In genomic region chr19:18798384-18799352, GRCh38 we compare ENCODE assay signal across 22 cellular contexts. TPM values are rescaled to one million over a fixed set of nuclear protein-coding genes. Genes with fewer than 3 reads are reported as not detected.
DNase-seq lines count a peak whose midpoint lies in the region; ATAC-seq and TF ChIP-seq lines count a peak whose summit lies in the region.
"Had no signal": no experiment of that assay in that cellular context is flagged by ENCODE, and none has a peak within 500 bp of the region (broad histone marks: within the 10 kb centered on the region; RNA-seq: fewer than 3 reads in every experiment).

No MANE protein-coding gene starts in this region.

- no peak overlapping the region for H3K27ac Mint-ChIP-seq in type B pancreatic cell
- H3K27ac Mint-ChIP-seq in activated naive CD8-positive, alpha-beta T cell treated with anti-CD3 and anti-CD28 coated beads for 36 hours: no peak overlapping the region
- no peak overlapping the region for H3K27ac Mint-ChIP-seq in CD4-positive, alpha-beta T cell
- H3K27ac Mint-ChIP-seq: activated CD4-positive, alpha-beta memory T cell treated with anti-CD3 and anti-CD28 coated beads for 36 hours; activated T-cell treated with anti-CD3 and anti-CD28 coated beads, Interleukin-2, amount 50 U/mL, for 72 hours; CD4-positive, alpha-beta memory T cell; effector memory CD8-positive, alpha-beta T cell; naive B cell had no signal

- no peaks in the 10 kb centered on the region for H3K9me3 ChIP-seq in PC-3 (ENCODE audit: low read length)
- H3K9me3 ChIP-seq in CD4-positive, alpha-beta T cell (ENCODE audit: control insufficient read depth, low read length): no peaks in the 10 kb centered on the region
- H3K9me3 ChIP-seq: lower lobe of right lung had no signal

- no peaks in the 10 kb centered on the region for H3K79me2 ChIP-seq in PC-3 (ENCODE audit: low read length)

- no peaks in the 10 kb centered on the region for H3K4me1 ChIP-seq in PC-3 (ENCODE audit: insufficient read depth, low read length)
- H3K4me1 ChIP-seq: lower lobe of right lung had no signal

- H3K4me3 Mint-ChIP-seq in type B pancreatic cell: peak overlapping the region; percentile 31
- no peak overlapping the region for H3K4me3 Mint-ChIP-seq in activated naive CD8-positive, alpha-beta T cell treated with anti-CD3 and anti-CD28 coated beads for 36 hours
- no peak overlapping the region for H3K4me3 Mint-ChIP-seq in CD4-positive, alpha-beta T cell
- H3K4me3 Mint-ChIP-seq: activated CD4-positive, alpha-beta memory T cell treated with anti-CD3 and anti-CD28 coated beads for 36 hours; activated T-cell treated with anti-CD3 and anti-CD28 coated beads, Interleukin-2, amount 50 U/mL, for 72 hours; CD4-positive, alpha-beta memory T cell; effector memory CD8-positive, alpha-beta T cell; naive B cell had no signal

- no peaks in the 10 kb centered on the region for H4K20me1 ChIP-seq in PC-3 (ENCODE audit: low read length)

- no peaks in the 10 kb centered on the region for H3K36me3 Mint-ChIP-seq in type B pancreatic cell
- no peaks in the 10 kb centered on the region for H3K36me3 Mint-ChIP-seq in activated naive CD8-positive, alpha-beta T cell treated with anti-CD3 and anti-CD28 coated beads for 36 hours
- no peaks in the 10 kb centered on the region for H3K36me3 Mint-ChIP-seq in CD4-positive, alpha-beta T cell (ENCODE audit: low read depth)
- H3K36me3 Mint-ChIP-seq: activated CD4-positive, alpha-beta memory T cell treated with anti-CD3 and anti-CD28 coated beads for 36 hours; CD4-positive, alpha-beta memory T cell; naive B cell had no signal

- H3K27ac ChIP-seq in PC-3 (ENCODE audit: low read length): no peak overlapping the region
- no peak overlapping the region for H3K27ac ChIP-seq in CD4-positive, alpha-beta T cell (ENCODE audit: low read depth, low read length)
- H3K27ac ChIP-seq: 22Rv1, HL-60, lower lobe of right lung had no signal

- no peak overlapping the region for H3K4me2 ChIP-seq in PC-3 (ENCODE audit: low read length)

- no peaks in the 10 kb centered on the region for H3K9me3 Mint-ChIP-seq in type B pancreatic cell
- no peaks in the 10 kb centered on the region for H3K9me3 Mint-ChIP-seq in activated naive CD8-positive, alpha-beta T cell treated with anti-CD3 and anti-CD28 coated beads for 36 hours
- no peaks in the 10 kb centered on the region for H3K9me3 Mint-ChIP-seq in CD4-positive, alpha-beta T cell
- H3K9me3 Mint-ChIP-seq: activated CD4-positive, alpha-beta memory T cell treated with anti-CD3 and anti-CD28 coated beads for 36 hours; activated T-cell treated with anti-CD3 and anti-CD28 coated beads, Interleukin-2, amount 50 U/mL, for 72 hours; effector memory CD8-positive, alpha-beta T cell had no signal

- H3K4me1 Mint-ChIP-seq in type B pancreatic cell (ENCODE audit: unreplicated experiment): peaks cover 4% of the 10 kb centered on the region
- H3K4me1 Mint-ChIP-seq in activated naive CD8-positive, alpha-beta T cell treated with anti-CD3 and anti-CD28 coated beads for 36 hours: no peaks in the 10 kb centered on the region
- H3K4me1 Mint-ChIP-seq in CD4-positive, alpha-beta T cell (ENCODE audit: low read depth): no peaks in the 10 kb centered on the region
- H3K4me1 Mint-ChIP-seq: CD4-positive, alpha-beta memory T cell; naive B cell had no signal

- TF ChIP-seq CTCF in PC-3 (conservative IDR thresholded peaks at IDR 0.05; ENCODE audit: low read depth, low read length) (no peak; the same call in 1 of the 2 replicates), kidney epithelial cell (IDR thresholded peaks at IDR 0.05; ENCODE audit: insufficient read depth, low read length, poor library complexity, severe bottlenecking) (peak; percentile 8), type B pancreatic cell (conservative IDR thresholded peaks at IDR 0.05) (peak; percentile 31)
- no peak for TF ChIP-seq CTCF in CD4-positive, alpha-beta T cell (IDR thresholded peaks at IDR 0.05)

- no peaks in the 10 kb centered on the region for H3F3A ChIP-seq in PC-3 (ENCODE audit: low read length, unreplicated experiment)

- POLR2A ChIA-PET in PC-3 (lab: Charles Lee; ENCODE audit: unreplicated experiment): interaction anchor here (0.6 kb wide), 1 partner anchor 35 kb away, joined by 7 read pairs; no protein-coding TSS in a partner anchor
- POLR2A ChIA-PET in CD4-positive, alpha-beta T cell (lab: Charles Lee): no interaction called here

- H3K9me2 ChIP-seq in PC-3 (replicated peaks; ENCODE audit: low read length): no peaks in the 10 kb centered on the region

- H3K9ac ChIP-seq in PC-3 (ENCODE audit: low read length): no peak overlapping the region

- DNase-seq in DMS53 (lab: John Stamatoyannopoulos, UW) (peak; percentile 34), DMS53 treated with DMSO at 0.1 percent for 48 hours (lab: John Stamatoyannopoulos, UW; ENCODE audit: unreplicated experiment) (no peak), PC-3 (no peak), kidney epithelial cell (ENCODE audit: low read depth) (no peak), type B pancreatic cell (ENCODE audit: extremely low spot score, unreplicated experiment) (no peak)
- DNase-seq in activated naive CD8-positive, alpha-beta T cell treated with anti-CD3 and anti-CD28 coated beads for 36 hours: no peak
- DNase-seq in CD4-positive, alpha-beta T cell: no peak
- DNase-seq in activated CD4-positive, alpha-beta T cell treated with anti-CD3 and anti-CD28 coated beads, Interleukin-2, amount 50 U/mL, for 1 hour: no peak
- DNase-seq: activated CD4-positive, alpha-beta memory T cell treated with anti-CD3 and anti-CD28 coated beads for 36 hours; activated T-cell treated with anti-CD3 and anti-CD28 coated beads, Interleukin-2, amount 50 U/mL, for 72 hours; CD4-positive, alpha-beta memory T cell; central memory CD4-positive, alpha-beta T cell; effector memory CD8-positive, alpha-beta T cell; Karpas-422; lower lobe of right lung; naive B cell; NCI-H187 treated with DMSO at 0.1 percent for 48 hours; NCI-H524 treated with DMSO at 0.1 percent for 48 hours; substantia nigra had no signal

- H3K4me3 ChIP-seq in PC-3 (ENCODE audit: low read length) (no peak overlapping the region), kidney epithelial cell (ENCODE audit: low read depth, low read length) (no peak overlapping the region)
- H3K4me3 ChIP-seq: lower lobe of right lung had no signal

- intact Hi-C loops in PC-3 (cut with micrococcal nuclease): no loop called here
- intact Hi-C loops in CD4-positive, alpha-beta T cell (cut with DNase I, micrococcal nuclease): no loop called here

- no peak overlapping the region for H2AFZ ChIP-seq in PC-3 (ENCODE audit: low read length)

- ATAC-seq in PC-3: peak; percentile 33
- no peak for ATAC-seq in CD4-positive, alpha-beta T cell (ENCODE audit: poor library complexity)
- ATAC-seq: activated T-cell treated with anti-CD3 and anti-CD28 coated beads, Interleukin-2, amount 50 U/mL, for 72 hours; effector memory CD8-positive, alpha-beta T cell; Panc1 had no signal

- H3K27me3 Mint-ChIP-seq in type B pancreatic cell: peaks cover 35% of the 10 kb centered on the region
- peaks cover 45% of the 10 kb centered on the region for H3K27me3 Mint-ChIP-seq in activated naive CD8-positive, alpha-beta T cell treated with anti-CD3 and anti-CD28 coated beads for 36 hours
- H3K27me3 Mint-ChIP-seq in CD4-positive, alpha-beta T cell: peaks cover 44% of the 10 kb centered on the region

- H3K27me3 ChIP-seq in PC-3 (ENCODE audit: low read length): no peaks in the 10 kb centered on the region
- peaks cover 54% of the 10 kb centered on the region for H3K27me3 ChIP-seq in kidney epithelial cell (ENCODE audit: control insufficient read depth, insufficient read depth, low read length)
- H3K27me3 ChIP-seq in CD4-positive, alpha-beta T cell (ENCODE audit: control insufficient read depth, insufficient read depth, low read length): peaks cover 45% of the 10 kb centered on the region

- CTCF ChIA-PET in PC-3 (lab: Charles Lee): interaction anchor here (0.6 kb wide), 1 partner anchor 49 kb away, joined by 7 read pairs; no protein-coding TSS in a partner anchor
- CTCF ChIA-PET in CD4-positive, alpha-beta T cell (lab: Charles Lee): no interaction called here

- no peaks in the 10 kb centered on the region for H3K36me3 ChIP-seq in PC-3 (ENCODE audit: low read depth, low read length)
- H3K36me3 ChIP-seq in kidney epithelial cell (ENCODE audit: control insufficient read depth, insufficient read depth, low read length): no peaks in the 10 kb centered on the region
- H3K36me3 ChIP-seq: lower lobe of right lung had no signal

- no TSS peak for BruUV-seq in PC-3 (replicated peaks; lab: Mats Ljungman, UMichigan)

RNA-seq across cellular contexts. Expression of gene COMP, which starts 7.6 kb away (rescaled TPM):
- 0.04 TPM in 1 of 2 replicates, not detected in the other for total RNA-seq in PC-3 (2014; rRNA removed)
- total RNA-seq in kidney epithelial cell: not detected in 2 replicates
- 0.12 and 0.43 TPM in 2 replicates for total RNA-seq in type B pancreatic cell (ENCODE audit: low replicate concordance)
- total RNA-seq in activated naive CD8-positive, alpha-beta T cell treated with anti-CD3 and anti-CD28 coated beads for 36 hours: not detected
- total RNA-seq in CD4-positive, alpha-beta T cell: not detected
- total RNA-seq: activated CD4-positive, alpha-beta memory T cell treated with anti-CD3 and anti-CD28 coated beads for 36 hours; activated T-cell treated with anti-CD3 and anti-CD28 coated beads, Interleukin-2, amount 50 U/mL, for 72 hours; CD4-positive, alpha-beta memory T cell had no signal

RNA-seq across cellular contexts. Expression of gene UPF1, which starts 33.1 kb away (rescaled TPM):
- total RNA-seq in PC-3 (2014; rRNA removed): 97.1 and 155 TPM in 2 replicates
- 71.6 and 81.1 TPM in 2 replicates for total RNA-seq in kidney epithelial cell
- total RNA-seq in type B pancreatic cell (ENCODE audit: low replicate concordance): 72.1 and 76.5 TPM in 2 replicates
- total RNA-seq in activated naive CD8-positive, alpha-beta T cell treated with anti-CD3 and anti-CD28 coated beads for 36 hours: 10 to 100 TPM; 78.9 to 84.6 TPM
- total RNA-seq in CD4-positive, alpha-beta T cell: 100 to 1,000 TPM; 146 to 150 TPM

Comparison
In these comparisons a context has a peak if more than half of its experiments do, and no peak if none do; other contexts are left out.
1. CTCF ChIP-seq: peak in kidney epithelial cell (single experiment) and type B pancreatic cell (single experiment); none in PC-3 (single experiment) and CD4-positive, alpha-beta T cell (single experiment).